21 cellular contexts compared by ENCODE assay signal in the genomic region with DNA sequence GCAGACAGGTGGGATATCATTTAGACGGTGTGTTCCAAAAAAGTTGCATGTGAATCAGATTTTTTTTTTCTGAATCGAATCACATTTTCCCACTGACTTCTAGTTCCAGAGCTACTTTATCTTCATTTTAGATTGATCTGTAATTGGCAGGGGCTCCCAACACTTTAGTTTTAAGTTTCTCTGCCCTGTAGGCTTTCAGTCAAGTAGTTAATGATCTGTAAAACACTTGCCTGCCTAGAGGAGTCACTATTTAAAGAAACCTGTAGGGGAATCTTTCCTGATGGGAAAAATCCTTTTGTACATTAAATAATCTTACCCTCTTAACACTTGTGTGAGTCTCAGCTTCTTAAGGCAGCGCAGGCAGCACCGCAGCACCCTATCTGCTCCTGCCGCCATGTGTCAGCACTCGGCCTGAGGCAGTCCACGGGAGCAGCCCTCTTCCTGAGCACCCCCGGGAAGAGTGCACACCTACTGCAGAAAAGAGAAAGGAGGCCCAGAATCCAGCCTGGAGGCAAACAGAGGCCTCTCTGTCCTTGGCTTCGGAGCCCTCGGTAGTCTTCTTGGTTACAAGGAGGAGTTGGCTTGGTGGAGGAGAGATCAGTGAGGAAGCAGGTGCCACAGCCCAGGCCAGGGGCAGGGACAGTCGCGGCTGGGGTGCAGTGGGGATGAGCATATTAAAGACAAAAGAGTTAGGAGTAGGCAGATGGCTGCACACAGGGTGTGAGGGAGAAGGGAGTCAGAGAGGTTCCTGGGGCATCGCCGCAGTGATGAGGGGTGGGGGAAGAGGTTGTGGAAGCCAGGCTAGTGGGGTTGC.
DNase-seq lines count a peak whose midpoint lies in the region; ATAC-seq and TF ChIP-seq lines count a peak whose summit lies in the region.
"Had no signal": no experiment of that assay in that cellular context is flagged by ENCODE, and none has a peak within 500 bp of the region (broad histone marks: within the 10 kb centered on the region; RNA-seq: fewer than 3 reads in every experiment).

No MANE protein-coding gene starts in this region.

- no peak overlapping the region for H2AFZ ChIP-seq in mammary epithelial cell (ENCODE audit: low read depth, low read length)

- intact Hi-C loops in MCF 10A (cut with micrococcal nuclease) (no loop called here), mammary epithelial cell (cut with micrococcal nuclease) (no loop called here)

- 83% methylated on average over 12 of the region's 14 CpGs for WGBS in mammary epithelial cell (ENCODE audit: low coverage, missing lambda C conversion rate)

- no peak overlapping the region for H3K4me2 ChIP-seq in mammary epithelial cell (ENCODE audit: insufficient read depth, low read depth, low read length)
- H3K4me2 ChIP-seq: A549 had no signal

- peak overlapping the region; percentile 20 for H3K27ac Mint-ChIP-seq in MCF 10A (ENCODE audit: low read depth, unreplicated experiment)
- H3K27ac Mint-ChIP-seq in WTC11 = peak overlapping the region; percentile 67
- peak overlapping the region; percentile 81 for H3K27ac Mint-ChIP-seq in mesothelial cell of epicardium
- no peak overlapping the region for H3K27ac Mint-ChIP-seq in type B pancreatic cell
- H3K27ac Mint-ChIP-seq: CD14-positive monocyte had no signal

- H3K27me3 Mint-ChIP-seq in MCF 10A (ENCODE audit: insufficient read depth, unreplicated experiment) (no peaks in the 10 kb centered on the region), WTC11 (ENCODE audit: low read depth) (no peaks in the 10 kb centered on the region), mesothelial cell of epicardium (ENCODE audit: low read depth) (no peaks in the 10 kb centered on the region), type B pancreatic cell (no peaks in the 10 kb centered on the region)

- no peak for DNase-seq in MCF 10A (ENCODE audit: unreplicated experiment)
- no peak for DNase-seq in mammary epithelial cell
- DNase-seq in WTC11 (ENCODE audit: low spot score) = no peak
- DNase-seq in mesothelial cell of epicardium (ENCODE audit: low spot score in 2 of 2, unreplicated experiment in 2 of 2) = no peak
- DNase-seq in type B pancreatic cell (ENCODE audit: extremely low spot score, unreplicated experiment) = no peak
- no peak for DNase-seq in left lobe of liver (ENCODE audit: low spot score)
- no peak for DNase-seq in GM10248 (ENCODE audit: extremely low spot score)
- DNase-seq: COR-L47; DMS153; EL; MV-4-11; NCI-H1436 treated with DMSO at 0.1 percent for 48 hours; NCI-H2081; NCI-H2227 treated with DMSO at 0.1 percent for 48 hours; NCI-H526; NK-92 treated with Interleukin-12 subunit alpha and Interleukin-12 subunit beta, amount 100 ng/mL, for 24 hours; OCI-M1; RPMI8226 had no signal

- in situ Hi-C loops in mammary epithelial cell (cut with MboI; ENCODE audit: low sequenced_read_pairs in 2 of 2) = no loop called here

- no peaks in the 10 kb centered on the region for H3K36me3 ChIP-seq in mammary epithelial cell (ENCODE audit: insufficient read depth, low read length)

- H3K4me1 Mint-ChIP-seq in MCF 10A (ENCODE audit: insufficient read depth, unreplicated experiment) (peaks cover 4% of the 10 kb centered on the region), WTC11 (peaks cover 17% of the 10 kb centered on the region), mesothelial cell of epicardium (peaks cover 75% of the 10 kb centered on the region), type B pancreatic cell (ENCODE audit: unreplicated experiment) (peaks cover 65% of the 10 kb centered on the region)
- H3K4me1 Mint-ChIP-seq: CD14-positive monocyte had no signal

- no peak overlapping the region for H3K4me3 ChIP-seq in mammary epithelial cell (replicated peaks in 1 of 3; ENCODE audit: insufficient read depth in 1 of 3, low read depth in 2 of 3, low read length in 3 of 3)
- H3K4me3 ChIP-seq: A549 had no signal

- TF ChIP-seq CTCF in MCF 10A (IDR thresholded peaks at IDR 0.05; ENCODE audit: unreplicated experiment) (no peak), mammary epithelial cell (conservative IDR thresholded peaks at IDR 0.05 in 1 of 2, IDR thresholded peaks at IDR 0.05 in 1 of 2; ENCODE audit: extremely low read depth in 1 of 2, insufficient read depth in 1 of 2, low read depth in 1 of 2, low read length in 2 of 2) (no peak), WTC11 (IDR thresholded peaks at IDR 0.05) (no peak), mesothelial cell of epicardium (IDR thresholded peaks at IDR 0.05; ENCODE audit: unreplicated experiment) (no peak), type B pancreatic cell (conservative IDR thresholded peaks at IDR 0.05) (no peak), GM10248 (IDR thresholded peaks at IDR 0.05; ENCODE audit: control extremely low read depth, extremely low read depth, low read depth, missing control alignments) (no peak)

- no peak overlapping the region for H3K9ac ChIP-seq in mammary epithelial cell (ENCODE audit: insufficient read depth, low read length)

- H4K20me1 ChIP-seq in mammary epithelial cell (ENCODE audit: insufficient read depth, low read length) = no peaks in the 10 kb centered on the region

- H3K9me3 Mint-ChIP-seq in MCF 10A (ENCODE audit: unreplicated experiment) (no peaks in the 10 kb centered on the region), WTC11 (no peaks in the 10 kb centered on the region), mesothelial cell of epicardium (no peaks in the 10 kb centered on the region), type B pancreatic cell (no peaks in the 10 kb centered on the region)
- H3K9me3 Mint-ChIP-seq: CD14-positive monocyte had no signal

- no peaks in the 10 kb centered on the region for H3K9me3 ChIP-seq in mammary epithelial cell (replicated peaks; ENCODE audit: insufficient read depth, low read length)
- H3K9me3 ChIP-seq: A549 had no signal

- POLR2A ChIA-PET in MCF 10A (lab: Yijun Ruan, JAX) = no interaction called here
- POLR2A ChIA-PET in WTC11 (lab: Charles Lee) = no interaction called here
- POLR2A ChIA-PET in GM10248 (lab: Yijun Ruan, JAX) = no interaction called here

- no peaks in the 10 kb centered on the region for H3K4me1 ChIP-seq in mammary epithelial cell (ENCODE audit: insufficient read depth, low read length)

- H3K4me3 Mint-ChIP-seq in MCF 10A (ENCODE audit: unreplicated experiment) (no peak overlapping the region), WTC11 (no peak overlapping the region), mesothelial cell of epicardium (no peak overlapping the region), type B pancreatic cell (peak overlapping the region; percentile 25)
- H3K4me3 Mint-ChIP-seq: CD14-positive monocyte had no signal

- dilution Hi-C loops in mammary epithelial cell (cut with HindIII; ENCODE audit: low sequenced_read_pairs) = no loop called here

- no peaks in the 10 kb centered on the region for H3K79me2 ChIP-seq in mammary epithelial cell (ENCODE audit: insufficient read depth, low read length)

- ATAC-seq in WTC11 (no peak), HG03159 (IDR thresholded peaks at IDR 0.05; ENCODE audit: unreplicated experiment) (no peak), left lobe of liver (no peak)
- ATAC-seq: A549 had no signal

- no peaks in the 10 kb centered on the region for H3K27me3 ChIP-seq in mammary epithelial cell (ENCODE audit: insufficient read depth, low read length)

- BruUV-seq in MCF 10A (replicated peaks; lab: Mats Ljungman, UMichigan) (no TSS peak), mammary epithelial cell (replicated peaks; lab: Mats Ljungman, UMichigan) (no TSS peak)

- H3K36me3 Mint-ChIP-seq in MCF 10A (ENCODE audit: insufficient read depth, unreplicated experiment) = peaks cover 36% of the 10 kb centered on the region
- H3K36me3 Mint-ChIP-seq in WTC11 = no peaks in the 10 kb centered on the region
- no peaks in the 10 kb centered on the region for H3K36me3 Mint-ChIP-seq in mesothelial cell of epicardium
- H3K36me3 Mint-ChIP-seq in type B pancreatic cell = peaks cover 3% of the 10 kb centered on the region

- CTCF ChIA-PET in MCF 10A (lab: Yijun Ruan, JAX) = no interaction called here
- CTCF ChIA-PET in mammary epithelial cell (lab: Charles Lee; ENCODE audit: low non-redundant PET) = no interaction called here
- CTCF ChIA-PET in WTC11 (lab: Charles Lee) = no interaction called here
- CTCF ChIA-PET in GM10248 (lab: Yijun Ruan, JAX) = interaction anchor here (0.8 kb wide), 1 partner anchor 8 kb away, joined by 4 read pairs; no protein-coding TSS in a partner anchor

- H3K27ac ChIP-seq in mammary epithelial cell (ENCODE audit: insufficient read depth, low read depth, low read length) = no peak overlapping the region
- H3K27ac ChIP-seq: A549 had no signal

TF ChIP-seq in WTC11, 78 proteins besides CTCF, POLR2A, EP300 and RAD21 (continues in another document):
- TF ChIP-seq NR1H2 (CRISPR knock-in tag; IDR thresholded peaks at IDR 0.05) = no peak
- no peak for TF ChIP-seq ZNF263 (CRISPR knock-in tag; IDR thresholded peaks at IDR 0.05; ENCODE audit: low read depth)
- TF ChIP-seq ZNF423 (CRISPR knock-in tag; IDR thresholded peaks at IDR 0.05) = no peak
- no peak for TF ChIP-seq NR2C2 (CRISPR knock-in tag; IDR thresholded peaks at IDR 0.05)
- TF ChIP-seq, protein P1, sequence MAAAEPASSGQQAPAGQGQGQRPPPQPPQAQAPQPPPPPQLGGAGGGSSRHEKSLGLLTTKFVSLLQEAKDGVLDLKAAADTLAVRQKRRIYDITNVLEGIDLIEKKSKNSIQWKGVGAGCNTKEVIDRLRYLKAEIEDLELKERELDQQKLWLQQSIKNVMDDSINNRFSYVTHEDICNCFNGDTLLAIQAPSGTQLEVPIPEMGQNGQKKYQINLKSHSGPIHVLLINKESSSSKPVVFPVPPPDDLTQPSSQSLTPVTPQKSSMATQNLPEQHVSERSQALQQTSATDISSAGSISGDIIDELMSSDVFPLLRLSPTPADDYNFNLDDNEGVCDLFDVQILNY (CRISPR knock-in tag; IDR thresholded peaks at IDR 0.05) = no peak
- TF ChIP-seq, protein P2, sequence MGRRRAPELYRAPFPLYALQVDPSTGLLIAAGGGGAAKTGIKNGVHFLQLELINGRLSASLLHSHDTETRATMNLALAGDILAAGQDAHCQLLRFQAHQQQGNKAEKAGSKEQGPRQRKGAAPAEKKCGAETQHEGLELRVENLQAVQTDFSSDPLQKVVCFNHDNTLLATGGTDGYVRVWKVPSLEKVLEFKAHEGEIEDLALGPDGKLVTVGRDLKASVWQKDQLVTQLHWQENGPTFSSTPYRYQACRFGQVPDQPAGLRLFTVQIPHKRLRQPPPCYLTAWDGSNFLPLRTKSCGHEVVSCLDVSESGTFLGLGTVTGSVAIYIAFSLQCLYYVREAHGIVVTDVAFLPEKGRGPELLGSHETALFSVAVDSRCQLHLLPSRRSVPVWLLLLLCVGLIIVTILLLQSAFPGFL (CRISPR knock-in tag; IDR thresholded peaks at IDR 0.05; ENCODE audit: borderline replicate concordance) = no peak
- TF ChIP-seq IRF2 (CRISPR knock-in tag; IDR thresholded peaks at IDR 0.05; ENCODE audit: borderline replicate concordance, low read depth) = no peak
